ENCODE assay signal across 19 cellular contexts in genomic region chr1:47577310-47578025, GRCh38.
"Had no signal": no experiment of that assay in that cellular context is flagged by ENCODE, and none has a peak within 500 bp of the region (broad histone marks: within the 10 kb centered on the region; RNA-seq: fewer than 3 reads in every experiment).

No MANE protein-coding gene starts in this region.

- H3K27ac ChIP-seq: brain microvascular endothelial cell, epithelial cell of prostate, thoracic aorta had no signal

- H3K36me3 ChIP-seq: brain microvascular endothelial cell, heart left ventricle, lower lobe of right lung, stomach, thoracic aorta, vagina had no signal

- H3K27me3 ChIP-seq: brain microvascular endothelial cell, vagina had no signal

- H3K36me3 Mint-ChIP-seq: naive thymus-derived CD4-positive, alpha-beta T cell had no signal

- H3K4me1 ChIP-seq: lower lobe of right lung had no signal

- DNase-seq: activated CD4-positive, alpha-beta T cell treated with anti-CD3 and anti-CD28 coated beads, Interleukin-2, amount 10 ng/mL, durations not matched to agents 24 days and 14 days; activated CD4-positive, CD25-positive, alpha-beta regulatory T cell; activated CD8-positive, alpha-beta memory T cell treated with anti-CD3 and anti-CD28 coated beads, Interleukin-2, amount 50 U/mL, for 48 hours; activated naive CD4-positive, alpha-beta T cell treated with Interleukin-2 at 50 U/mL for 16 hours; activated T-cell treated with anti-CD3 and anti-CD28 coated beads, Interleukin-2, amount 50 U/mL, for 72 hours; brain microvascular endothelial cell; dermis blood vessel endothelial cell; lower lobe of right lung; mucosa of descending colon; naive thymus-derived CD4-positive, alpha-beta T cell; occipital lobe; stimulated activated CD4-positive, alpha-beta T cell treated with anti-CD3 and anti-CD28 coated beads, Interleukin-12 subunit alpha, Interleukin-12 subunit beta, amount 100 ng/mL, for 4 hours; stimulated activated CD4-positive, alpha-beta T cell treated with anti-CD3 and anti-CD28 coated beads, Interleukin-2, amount 100 ng/mL, for 24 hours; stomach; T-helper 2 cell had no signal

- H3K4me1 Mint-ChIP-seq: activated CD4-positive, alpha-beta T cell treated with anti-CD3 and anti-CD28 coated beads, Interleukin-2, amount 10 ng/mL, durations not matched to agents 24 days and 14 days; naive thymus-derived CD4-positive, alpha-beta T cell had no signal

- H3K27ac Mint-ChIP-seq: activated CD4-positive, alpha-beta T cell treated with anti-CD3 and anti-CD28 coated beads, Interleukin-2, amount 10 ng/mL, durations not matched to agents 24 days and 14 days; activated T-cell treated with anti-CD3 and anti-CD28 coated beads, Interleukin-2, amount 50 U/mL, for 72 hours; naive thymus-derived CD4-positive, alpha-beta T cell had no signal

- ATAC-seq: activated T-cell treated with anti-CD3 and anti-CD28 coated beads, Interleukin-2, amount 50 U/mL, for 72 hours; naive thymus-derived CD4-positive, alpha-beta T cell had no signal

- H3K9me3 Mint-ChIP-seq: activated CD4-positive, alpha-beta T cell treated with anti-CD3 and anti-CD28 coated beads, Interleukin-2, amount 10 ng/mL, durations not matched to agents 24 days and 14 days; activated T-cell treated with anti-CD3 and anti-CD28 coated beads, Interleukin-2, amount 50 U/mL, for 72 hours; naive thymus-derived CD4-positive, alpha-beta T cell had no signal

- H3K4me3 Mint-ChIP-seq: activated CD4-positive, alpha-beta T cell treated with anti-CD3 and anti-CD28 coated beads, Interleukin-2, amount 10 ng/mL, durations not matched to agents 24 days and 14 days; activated T-cell treated with anti-CD3 and anti-CD28 coated beads, Interleukin-2, amount 50 U/mL, for 72 hours; naive thymus-derived CD4-positive, alpha-beta T cell had no signal

- H3K9me3 ChIP-seq: heart left ventricle, lower lobe of right lung, mucosa of descending colon, stomach, thoracic aorta, vagina had no signal

- H3K4me3 ChIP-seq: heart left ventricle, lower lobe of right lung, mucosa of descending colon, stomach, thoracic aorta had no signal
